22 cellular contexts compared by ENCODE assay signal in genomic region chr22:19505735-19506126, GRCh38. TPM values are rescaled to one million over a fixed set of nuclear protein-coding genes. Genes with fewer than 3 reads are reported as not detected.
DNase-seq lines count a peak whose midpoint lies in the region; ATAC-seq, FAIRE-seq and TF ChIP-seq lines count a peak whose summit lies in the region.
"Had no signal": no experiment of that assay in that cellular context is flagged by ENCODE, and none has a peak within 500 bp of the region (broad histone marks: within the 10 kb centered on the region; RNA-seq: fewer than 3 reads in every experiment).

No MANE protein-coding gene starts in this region.

- TF ChIP-seq RAD21 in K562 (CRISPR knock-in tag; conservative IDR thresholded peaks at IDR 0.05 in 1 of 2, IDR thresholded peaks at IDR 0.05 in 1 of 2), result no peak

- no peak for FAIRE-seq in K562 (lab: Jason Lieb, UNC)
- FAIRE-seq: astrocyte, endothelial cell of umbilical vein, islet of Langerhans, RCC 7860 had no signal

- TF ChIP-seq POLR2A in K562 (conservative IDR thresholded peaks at IDR 0.05), result no peak

- intact Hi-C loops in K562 (cut with micrococcal nuclease), result no loop called here

- TF ChIP-seq EP300 in K562 (IDR thresholded peaks at IDR 0.05; ENCODE audit: low read length), result no peak

- POLR2A ChIA-PET in K562 (lab: Yijun Ruan, JAX), result interaction anchor here (0.7 to 6.3 kb wide), 14 partner anchors 6 to 492 kb away, joined by 3 to 46 read pairs (median 5); partner anchors contain the start of genes CDC45, CLDN5 and UFD1

- no peaks in the 10 kb centered on the region for H3K9me3 Mint-ChIP-seq in activated CD8-positive, alpha-beta memory T cell treated with anti-CD3 and anti-CD28 coated beads, Interleukin-2, amount 10 ng/mL, durations not matched to agents 7 days and 5 days (ENCODE audit: low read depth)
- H3K9me3 Mint-ChIP-seq: activated naive CD4-positive, alpha-beta T cell treated with anti-CD3 and anti-CD28 coated beads for 36 hours had no signal

- 95% methylated on average over 5 of the region's 5 CpGs for WGBS in K562 (ENCODE audit: insufficient coverage, low coverage, missing lambda C conversion rate)

- no peaks in the 10 kb centered on the region for H3K27me3 ChIP-seq in DND-41 (ENCODE audit: insufficient read depth, low read length, poor library complexity)
- no peaks in the 10 kb centered on the region for H3K27me3 ChIP-seq in K562 (ENCODE audit: control insufficient read depth in 2 of 2, insufficient read depth in 2 of 2, low read length in 2 of 2)
- no peaks in the 10 kb centered on the region for H3K27me3 ChIP-seq in osteoblast (ENCODE audit: insufficient read depth, low read length)
- no peaks in the 10 kb centered on the region for H3K27me3 ChIP-seq in HAP-1 (ENCODE audit: low read depth)
- H3K27me3 ChIP-seq: BE2C, suprapubic skin had no signal

- H3K4me3 ChIP-seq in DND-41 (ENCODE audit: low read depth in 1 of 2, low read length in 2 of 2) (no peak overlapping the region), K562 (no peak overlapping the region), osteoblast (ENCODE audit: insufficient read depth, low read length) (no peak overlapping the region), HAP-1 (no peak overlapping the region)
- H3K4me3 ChIP-seq: skin epidermis, suprapubic skin had no signal

- in situ Hi-C loops in K562 (cut with MboI), result loop anchor here (10.0 kb wide), 1 partner anchor 839 kb away; no protein-coding TSS in a partner anchor
- in situ Hi-C loops in HAP-1 (cut with MboI; ENCODE audit: low sequenced_read_pairs), result loop anchor here (25.0 kb wide), 1 partner anchor 93 kb away; no protein-coding TSS in a partner anchor
- in situ Hi-C loops in GM13977 (cut with MboI; ENCODE audit: low pct_unique_long_range_greater_than_20kb, low sequenced_read_pairs, unreplicated experiment), result no loop called here

- CTCF ChIA-PET in activated CD8-positive, alpha-beta memory T cell treated with anti-CD3 and anti-CD28 coated beads, Interleukin-2, amount 10 ng/mL, durations not matched to agents 7 days and 5 days (lab: Charles Lee), result interaction anchor here (1.6 kb wide), 1 partner anchor 124 kb away, joined by 7 read pairs; no protein-coding TSS in a partner anchor
- CTCF ChIA-PET in K562 (lab: Yijun Ruan, JAX; ENCODE audit: low intra/inter-chr PET ratio), result no interaction called here

- no peaks in the 10 kb centered on the region for H3K27me3 Mint-ChIP-seq in activated CD8-positive, alpha-beta memory T cell treated with anti-CD3 and anti-CD28 coated beads, Interleukin-2, amount 10 ng/mL, durations not matched to agents 7 days and 5 days

- no peaks in the 10 kb centered on the region for H3K9me3 ChIP-seq in DND-41 (ENCODE audit: insufficient read depth, low read length, severe bottlenecking)
- no peaks in the 10 kb centered on the region for H3K9me3 ChIP-seq in K562 (replicated peaks; ENCODE audit: control insufficient read depth, insufficient read depth, low read depth, low read length)
- H3K9me3 ChIP-seq in osteoblast (ENCODE audit: low read depth, low read length), result no peaks in the 10 kb centered on the region
- H3K9me3 ChIP-seq in HAP-1, result no peaks in the 10 kb centered on the region
- H3K9me3 ChIP-seq: BE2C, suprapubic skin had no signal

- peaks cover 96% of the 10 kb centered on the region for H3K36me3 ChIP-seq in DND-41 (ENCODE audit: insufficient read depth, low read length)
- H3K36me3 ChIP-seq in K562 (ENCODE audit: control insufficient read depth, insufficient read depth, low read length), result peaks cover 99% of the 10 kb centered on the region
- no peaks in the 10 kb centered on the region for H3K36me3 ChIP-seq in osteoblast (ENCODE audit: insufficient read depth, low read length)
- H3K36me3 ChIP-seq in HAP-1 (replicated peaks), result peaks cover 54% of the 10 kb centered on the region
- H3K36me3 ChIP-seq: suprapubic skin had no signal

- TF ChIP-seq CTCF in DND-41 (IDR thresholded peaks at IDR 0.05; ENCODE audit: borderline replicate concordance, extremely low read depth, low read length, poor library complexity, severe bottlenecking) (no peak), K562 (IDR thresholded peaks at IDR 0.05 in 2 of 3, conservative IDR thresholded peaks at IDR 0.05 in 1 of 3; ENCODE audit: insufficient read depth in 2 of 3, low read depth in 1 of 3, low read length in 3 of 3) (no peak; a peak in 1 of 6 replicates), osteoblast (IDR thresholded peaks at IDR 0.05; ENCODE audit: extremely low read depth, low read depth, low read length) (no peak), GM13977 (IDR thresholded peaks at IDR 0.05; ENCODE audit: extremely low read depth, insufficient read depth, missing control alignments) (no peak)

- H3K36me3 Mint-ChIP-seq in activated CD8-positive, alpha-beta memory T cell treated with anti-CD3 and anti-CD28 coated beads, Interleukin-2, amount 10 ng/mL, durations not matched to agents 7 days and 5 days, result peaks cover 15% of the 10 kb centered on the region

- ATAC-seq in activated CD8-positive, alpha-beta memory T cell treated with anti-CD3 and anti-CD28 coated beads, Interleukin-2, amount 10 ng/mL, durations not matched to agents 7 days and 5 days, result peak; percentile 25
- ATAC-seq in DND-41 (ENCODE audit: insufficient read depth, low read depth), result peak; percentile 25; the same call in 2 of the 3 replicates
- no peak; the same call in 2 of the 3 replicates for ATAC-seq in K562

- H3K4me3 Mint-ChIP-seq in activated CD8-positive, alpha-beta memory T cell treated with anti-CD3 and anti-CD28 coated beads, Interleukin-2, amount 10 ng/mL, durations not matched to agents 7 days and 5 days, result no peak overlapping the region
- H3K4me3 Mint-ChIP-seq: activated naive CD4-positive, alpha-beta T cell treated with anti-CD3 and anti-CD28 coated beads for 36 hours had no signal

- DNase-seq in activated CD8-positive, alpha-beta memory T cell treated with anti-CD3 and anti-CD28 coated beads, Interleukin-2, amount 10 ng/mL, durations not matched to agents 7 days and 5 days, result no peak
- DNase-seq in activated CD8-positive, alpha-beta memory T cell treated with anti-CD3 and anti-CD28 coated beads, Interleukin-2, amount 50 U/mL, for 48 hours, result no peak
- no peak for DNase-seq in DND-41
- no peak for DNase-seq in K562 (ENCODE audit: extremely low read depth in 1 of 4, low spot score in 3 of 4)
- DNase-seq in osteoblast (ENCODE audit: insufficient read length, low spot score, missing footprints), result peak; percentile 9
- no peak for DNase-seq in HAP-1 (ENCODE audit: low spot score in 2 of 2)
- no peak for DNase-seq in NOMO-1 treated with dmso at 0.1 percent for 144 hours (lab: John Stamatoyannopoulos, UW; ENCODE audit: unreplicated experiment)
- DNase-seq in GM13977 (ENCODE audit: low spot score), result no peak
- DNase-seq: activated CD4-positive, alpha-beta T cell treated with anti-CD3 and anti-CD28 coated beads for 48 hours; activated naive CD4-positive, alpha-beta T cell treated with anti-CD3 and anti-CD28 coated beads for 36 hours; BE2C; central memory CD4-positive, alpha-beta T cell; Karpas-422; midbrain; NCI-H187; NCI-H526 treated with DMSO at 0.1 percent for 48 hours had no signal

- H3K27ac ChIP-seq in DND-41 (ENCODE audit: low read length) (peak overlapping the region; percentile 41; the same call in 1 of the 2 replicates), K562 (ENCODE audit: extremely low read depth, low read depth, low read length) (no peak overlapping the region), osteoblast (ENCODE audit: low read depth, low read length) (no peak overlapping the region)
- H3K27ac ChIP-seq: skin epidermis, suprapubic skin had no signal

- no TSS peak for BruUV-seq in K562 (replicated peaks; lab: Mats Ljungman, UMichigan)

- H3K9me1 ChIP-seq in K562 (ENCODE audit: control insufficient read depth, insufficient read depth, low read length), result no peaks in the 10 kb centered on the region

- peaks cover 11% of the 10 kb centered on the region; the same call in 1 of the 2 replicates for H4K20me1 ChIP-seq in DND-41 (ENCODE audit: insufficient read depth, low read length)
- peaks cover 10% of the 10 kb centered on the region; the same call in 1 of the 2 replicates for H4K20me1 ChIP-seq in K562 (replicated peaks; ENCODE audit: control insufficient read depth, insufficient read depth, low read length)
- no peaks in the 10 kb centered on the region for H4K20me1 ChIP-seq in osteoblast (ENCODE audit: insufficient read depth, low read length)

- no peak overlapping the region for H3K9ac ChIP-seq in DND-41 (ENCODE audit: low read depth, low read length)
- peak overlapping the region in 1 of 2 experiments; percentile 21; a peak in 1 of 4 replicates for H3K9ac ChIP-seq in K562 (ENCODE audit: insufficient read depth in 1 of 2, low read depth in 2 of 2, low read length in 2 of 2)

- H3K4me1 Mint-ChIP-seq in activated CD8-positive, alpha-beta memory T cell treated with anti-CD3 and anti-CD28 coated beads, Interleukin-2, amount 10 ng/mL, durations not matched to agents 7 days and 5 days, result peaks cover 26% of the 10 kb centered on the region

- H2AFZ ChIP-seq in DND-41 (ENCODE audit: low read depth, low read length) (no peak overlapping the region), K562 (ENCODE audit: low read depth, low read length) (no peak overlapping the region), osteoblast (ENCODE audit: low read length) (no peak overlapping the region)

- H3K4me1 ChIP-seq in DND-41 (ENCODE audit: insufficient read depth, low read length) (peaks cover 7% of the 10 kb centered on the region; the same call in 1 of the 2 replicates), K562 (replicated peaks in 1 of 2; ENCODE audit: control insufficient read depth in 2 of 2, insufficient read depth in 2 of 2, low read length in 2 of 2) (peaks cover 0 to 5% of the 10 kb centered on the region in 2 experiments; a peak in 1 of 5 replicates), osteoblast (ENCODE audit: insufficient read depth, low read length) (no peaks in the 10 kb centered on the region), HAP-1 (no peaks in the 10 kb centered on the region)
- H3K4me1 ChIP-seq: BE2C, suprapubic skin had no signal

- H3K27ac Mint-ChIP-seq in activated CD8-positive, alpha-beta memory T cell treated with anti-CD3 and anti-CD28 coated beads, Interleukin-2, amount 10 ng/mL, durations not matched to agents 7 days and 5 days, result peak overlapping the region; percentile 72
- H3K27ac Mint-ChIP-seq: activated naive CD4-positive, alpha-beta T cell treated with anti-CD3 and anti-CD28 coated beads for 36 hours had no signal

- H3K4me2 ChIP-seq in DND-41 (ENCODE audit: insufficient read depth, low read length), result no peak overlapping the region
- no peak overlapping the region for H3K4me2 ChIP-seq in K562 (ENCODE audit: insufficient read depth, low read length)
- no peak overlapping the region for H3K4me2 ChIP-seq in osteoblast (ENCODE audit: insufficient read depth, low read length)

- H3K79me2 ChIP-seq in DND-41 (ENCODE audit: insufficient read depth, low read length) (no peaks in the 10 kb centered on the region), K562 (ENCODE audit: control insufficient read depth, insufficient read depth, low read length) (no peaks in the 10 kb centered on the region), osteoblast (ENCODE audit: insufficient read depth, low read length) (no peaks in the 10 kb centered on the region)

RNA-seq across cellular contexts. Expression of gene CLDN5, which starts 18.5 kb away (rescaled TPM):
- not detected for total RNA-seq in activated CD8-positive, alpha-beta memory T cell treated with anti-CD3 and anti-CD28 coated beads, Interleukin-2, amount 10 ng/mL, durations not matched to agents 7 days and 5 days
- total RNA-seq in K562 (2011; cell fraction: chromatin; rRNA removed; ENCODE audit: low replicate concordance), result not detected in 2 replicates
- not detected in 2 replicates for total RNA-seq in K562 (2011; cell fraction: nucleolus; rRNA removed)
- not detected in 2 replicates for total RNA-seq in K562 (2011; cell fraction: nucleoplasm; rRNA removed)
- total RNA-seq in K562 (2014; rRNA removed) (not detected in 2 replicates), K562 (2014; rRNA removed; fragmentation: Illumina TruSeq; extraction: Trizol) (not detected in 2 replicates), K562 (2015; rRNA removed; fragmentation: Illumina TruSeq; extraction: Trizol) (not detected in 2 replicates), K562 (2021) (0.16 and 0.20 TPM in 2 replicates), osteoblast (not detected in 2 replicates)
- polyA plus RNA-seq in K562 (2011; rRNA removed) (not detected in 2 replicates), K562 (2014; fragmentation: Illumina TruSeq; extraction: Trizol) (not detected in 2 replicates), K562 (2014; fragmentation: Nextera tagmentation; extraction: Ambion mirVana) (not detected), K562 (2014; rRNA removed) (not detected in 2 replicates)
- polyA plus RNA-seq in K562 (2011; cell fraction: cytosol; rRNA removed), result not detected in 2 replicates
- not detected in 2 replicates for polyA plus RNA-seq in K562 (2011; cell fraction: nucleus; rRNA removed)
- 0.08 and 0.18 TPM in 2 replicates for polyA plus RNA-seq in K562 (2012)
- not detected in 2 replicates for polyA minus RNA-seq in K562 (2011; rRNA and poly(A)+ RNA removed)
- polyA minus RNA-seq in K562 (2011; cell fraction: cytosol; rRNA and poly(A)+ RNA removed), result not detected in 2 replicates
- not detected in 2 replicates for polyA minus RNA-seq in K562 (2011; cell fraction: nucleus; rRNA and poly(A)+ RNA removed)
- total RNA-seq: astrocyte had no signal

RNA-seq across cellular contexts. Expression of gene CDC45, which starts 26.0 kb away (rescaled TPM):
- 100 to 1,000 TPM in 1 of 2 experiments, 10 to 100 TPM in 1; 94.8 to 104 TPM for total RNA-seq in activated CD8-positive, alpha-beta memory T cell treated with anti-CD3 and anti-CD28 coated beads, Interleukin-2, amount 10 ng/mL, durations not matched to agents 7 days and 5 days
- total RNA-seq in K562 (2011; cell fraction: chromatin; rRNA removed; ENCODE audit: low replicate concordance), result 810 and 853 TPM in 2 replicates
- 339 and 346 TPM in 2 replicates for total RNA-seq in K562 (2011; cell fraction: nucleolus; rRNA removed)
- 307 and 398 TPM in 2 replicates for total RNA-seq in K562 (2011; cell fraction: nucleoplasm; rRNA removed)
- total RNA-seq in K562 (2014; rRNA removed) (415 and 450 TPM in 2 replicates), K562 (2014; rRNA removed; fragmentation: Illumina TruSeq; extraction: Trizol) (263 and 295 TPM in 2 replicates), K562 (2015; rRNA removed; fragmentation: Illumina TruSeq; extraction: Trizol) (239 and 251 TPM in 2 replicates), K562 (2021) (312 and 319 TPM in 2 replicates), osteoblast (0.72 and 1.5 TPM in 2 replicates)
- polyA plus RNA-seq in K562 (2011; rRNA removed) (580 and 584 TPM in 2 replicates), K562 (2014; fragmentation: Illumina TruSeq; extraction: Trizol) (412 and 430 TPM in 2 replicates), K562 (2014; fragmentation: Nextera tagmentation; extraction: Ambion mirVana) (100 to 1,000 TPM; 276 to 465 TPM), K562 (2014; rRNA removed) (410 and 427 TPM in 2 replicates)
- 370 and 430 TPM in 2 replicates for polyA plus RNA-seq in K562 (2011; cell fraction: cytosol; rRNA removed)
- polyA plus RNA-seq in K562 (2011; cell fraction: nucleus; rRNA removed), result 642 and 944 TPM in 2 replicates
- polyA plus RNA-seq in K562 (2012), result 267 and 326 TPM in 2 replicates
- polyA minus RNA-seq in K562 (2011; rRNA and poly(A)+ RNA removed), result 415 and 540 TPM in 2 replicates
- polyA minus RNA-seq in K562 (2011; cell fraction: cytosol; rRNA and poly(A)+ RNA removed), result 153 and 162 TPM in 2 replicates
- 185 and 445 TPM in 2 replicates for polyA minus RNA-seq in K562 (2011; cell fraction: nucleus; rRNA and poly(A)+ RNA removed)

RNA-seq across cellular contexts. Expression of gene UFD1, which starts 26.7 kb away (rescaled TPM):
- total RNA-seq in activated CD8-positive, alpha-beta memory T cell treated with anti-CD3 and anti-CD28 coated beads, Interleukin-2, amount 10 ng/mL, durations not matched to agents 7 days and 5 days, result 100 to 1,000 TPM in 1 of 2 experiments, 10 to 100 TPM in 1; 80.1 to 111 TPM
- 307 and 375 TPM in 2 replicates for total RNA-seq in K562 (2011; cell fraction: chromatin; rRNA removed; ENCODE audit: low replicate concordance)
- 219 and 230 TPM in 2 replicates for total RNA-seq in K562 (2011; cell fraction: nucleolus; rRNA removed)
- 278 and 374 TPM in 2 replicates for total RNA-seq in K562 (2011; cell fraction: nucleoplasm; rRNA removed)
- 238 and 290 TPM in 2 replicates for total RNA-seq in K562 (2014; rRNA removed)
- total RNA-seq in K562 (2014; rRNA removed; fragmentation: Illumina TruSeq; extraction: Trizol), result 361 and 365 TPM in 2 replicates
- total RNA-seq in K562 (2015; rRNA removed; fragmentation: Illumina TruSeq; extraction: Trizol), result 330 and 363 TPM in 2 replicates
- 284 and 307 TPM in 2 replicates for total RNA-seq in K562 (2021)
- polyA plus RNA-seq in K562 (2011; rRNA removed), result 428 and 564 TPM in 2 replicates
- polyA plus RNA-seq in K562 (2011; cell fraction: cytosol; rRNA removed), result 516 and 625 TPM in 2 replicates
- 577 and 723 TPM in 2 replicates for polyA plus RNA-seq in K562 (2011; cell fraction: nucleus; rRNA removed)
- 381 and 502 TPM in 2 replicates for polyA plus RNA-seq in K562 (2012)
- 551 and 645 TPM in 2 replicates for polyA plus RNA-seq in K562 (2014; fragmentation: Illumina TruSeq; extraction: Trizol)
- polyA plus RNA-seq in K562 (2014; fragmentation: Nextera tagmentation; extraction: Ambion mirVana), result 100 to 1,000 TPM; 503 to 627 TPM
- 321 and 446 TPM in 2 replicates for polyA plus RNA-seq in K562 (2014; rRNA removed)
- polyA minus RNA-seq in K562 (2011; rRNA and poly(A)+ RNA removed), result 432 and 439 TPM in 2 replicates
- 143 and 172 TPM in 2 replicates for polyA minus RNA-seq in K562 (2011; cell fraction: cytosol; rRNA and poly(A)+ RNA removed)
- polyA minus RNA-seq in K562 (2011; cell fraction: nucleus; rRNA and poly(A)+ RNA removed), result 99.8 and 195 TPM in 2 replicates
- 53.9 and 56.8 TPM in 2 replicates for total RNA-seq in osteoblast

RNA-seq across cellular contexts. Expression of gene C22orf39, which starts 58.2 kb away (rescaled TPM):
- total RNA-seq in activated CD8-positive, alpha-beta memory T cell treated with anti-CD3 and anti-CD28 coated beads, Interleukin-2, amount 10 ng/mL, durations not matched to agents 7 days and 5 days, result 10 to 100 TPM; 31.1 to 36.4 TPM
- total RNA-seq in K562 (2011; cell fraction: chromatin; rRNA removed; ENCODE audit: low replicate concordance), result 119 and 122 TPM in 2 replicates
- 71.8 and 76.0 TPM in 2 replicates for total RNA-seq in K562 (2011; cell fraction: nucleolus; rRNA removed)
- 107 and 142 TPM in 2 replicates for total RNA-seq in K562 (2011; cell fraction: nucleoplasm; rRNA removed)
- total RNA-seq in K562 (2014; rRNA removed) (94.7 and 124 TPM in 2 replicates), K562 (2014; rRNA removed; fragmentation: Illumina TruSeq; extraction: Trizol) (57.2 and 59.5 TPM in 2 replicates), K562 (2015; rRNA removed; fragmentation: Illumina TruSeq; extraction: Trizol) (61.3 and 63.2 TPM in 2 replicates), K562 (2021) (66.8 and 68.0 TPM in 2 replicates), osteoblast (14.8 and 15.0 TPM in 2 replicates)
- polyA plus RNA-seq in K562 (2011; rRNA removed) (139 and 244 TPM in 2 replicates), K562 (2014; fragmentation: Illumina TruSeq; extraction: Trizol) (68.6 and 73.5 TPM in 2 replicates), K562 (2014; fragmentation: Nextera tagmentation; extraction: Ambion mirVana) (10 to 100 TPM; 20.4 to 25.9 TPM), K562 (2014; rRNA removed) (112 and 121 TPM in 2 replicates)
- polyA plus RNA-seq in K562 (2011; cell fraction: cytosol; rRNA removed), result 164 and 257 TPM in 2 replicates
- 71.0 and 99.7 TPM in 2 replicates for polyA plus RNA-seq in K562 (2011; cell fraction: nucleus; rRNA removed)
- polyA plus RNA-seq in K562 (2012), result 87.8 and 120 TPM in 2 replicates
- polyA minus RNA-seq in K562 (2011; rRNA and poly(A)+ RNA removed), result 116 and 185 TPM in 2 replicates
- 49.4 and 80.5 TPM in 2 replicates for polyA minus RNA-seq in K562 (2011; cell fraction: cytosol; rRNA and poly(A)+ RNA removed)
- polyA minus RNA-seq in K562 (2011; cell fraction: nucleus; rRNA and poly(A)+ RNA removed), result 24.9 and 58.9 TPM in 2 replicates

Comparison
In these comparisons a context has a peak if more than half of its experiments do, and no peak if none do; other contexts are left out.
1. RNA of gene CDC45, which starts 26.0 kb away (total RNA-seq): 239 to 853 TPM in K562 and 94.8 to 104 TPM in activated CD8-positive, alpha-beta memory T cell treated with anti-CD3 and anti-CD28 coated beads, Interleukin-2, amount 10 ng/mL, durations not matched to agents 7 days and 5 days; 0.72 to 1.5 TPM in osteoblast; every median in the first group is over 10 times any median in the second.